Comparison of ENCODE assay signal across 19 cellular contexts in the genomic region with DNA sequence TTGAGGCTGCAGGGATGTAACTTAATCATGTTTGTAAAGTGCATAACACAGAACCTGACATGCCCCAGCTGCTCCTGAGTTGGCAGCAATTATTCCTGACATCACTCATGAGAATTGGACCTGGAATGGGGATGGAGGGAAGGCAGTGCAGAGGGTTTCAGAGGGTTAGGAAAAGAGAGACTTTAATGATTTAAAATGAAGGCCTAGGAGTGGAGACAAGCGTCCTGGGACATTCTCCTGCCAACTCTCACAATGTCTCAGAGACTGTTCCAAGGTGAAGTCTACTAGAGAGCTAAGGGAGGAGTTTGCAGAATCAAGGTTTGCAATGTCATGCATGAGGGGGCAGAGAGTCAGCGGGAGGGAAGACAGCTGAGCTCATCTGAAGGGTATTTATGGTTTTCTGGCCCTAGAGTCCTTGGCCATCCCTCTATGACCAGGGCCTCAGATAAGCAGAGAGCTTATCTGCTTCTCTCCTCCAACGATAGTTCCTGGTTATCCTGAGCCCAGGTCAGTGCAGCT. TPM values are rescaled to one million over a fixed set of nuclear protein-coding genes. Genes with fewer than 3 reads are reported as not detected.
DNase-seq lines count a peak whose midpoint lies in the region; ATAC-seq, FAIRE-seq and TF ChIP-seq lines count a peak whose summit lies in the region.
"Had no signal": no experiment of that assay in that cellular context is flagged by ENCODE, and none has a peak within 500 bp of the region (broad histone marks: within the 10 kb centered on the region; RNA-seq: fewer than 3 reads in every experiment).

No MANE protein-coding gene starts in this region.

- no peak for ATAC-seq in activated naive CD8-positive, alpha-beta T cell treated with anti-CD3 and anti-CD28 coated beads, Interleukin-2, amount 50 U/mL, for 24 hours
- ATAC-seq in HG02763 (IDR thresholded peaks at IDR 0.05; ENCODE audit: unreplicated experiment) = no peak
- no peak for ATAC-seq in HG03460 (IDR thresholded peaks at IDR 0.05; ENCODE audit: unreplicated experiment)
- ATAC-seq: activated CD8-positive, alpha-beta T cell treated with anti-CD3 and anti-CD28 coated beads, Interleukin-2, amount 10 ng/mL, durations not matched to agents 7 days and 5 days; esophagus mucosa; naive thymus-derived CD8-positive, alpha-beta T cell; psoas muscle had no signal

- peaks cover 4% of the 10 kb centered on the region for H3K27me3 Mint-ChIP-seq in activated naive CD8-positive, alpha-beta T cell treated with anti-CD3 and anti-CD28 coated beads, Interleukin-2, amount 50 U/mL, for 24 hours

- no peak overlapping the region for H3K4me3 Mint-ChIP-seq in activated naive CD8-positive, alpha-beta T cell treated with anti-CD3 and anti-CD28 coated beads, Interleukin-2, amount 50 U/mL, for 24 hours
- H3K4me3 Mint-ChIP-seq: activated CD8-positive, alpha-beta T cell treated with anti-CD3 and anti-CD28 coated beads, Interleukin-2, amount 10 ng/mL, durations not matched to agents 7 days and 5 days; CD4-positive, CD25-positive, alpha-beta regulatory T cell had no signal

- no peak overlapping the region for H3K27ac ChIP-seq in BLaER1
- H3K27ac ChIP-seq in adrenal gland = no peak overlapping the region
- H3K27ac ChIP-seq: ascending aorta, psoas muscle, SJCRH30 had no signal

- H3K27me3 ChIP-seq in BLaER1 (no peaks in the 10 kb centered on the region), adrenal gland (peaks cover under 1% of the 10 kb centered on the region)
- H3K27me3 ChIP-seq: ascending aorta, SJCRH30 had no signal

- H3K4me2 ChIP-seq in BLaER1 = peak overlapping the region; percentile 71

- no peaks in the 10 kb centered on the region for H3K9me3 Mint-ChIP-seq in activated naive CD8-positive, alpha-beta T cell treated with anti-CD3 and anti-CD28 coated beads, Interleukin-2, amount 50 U/mL, for 24 hours
- H3K9me3 Mint-ChIP-seq: CD4-positive, CD25-positive, alpha-beta regulatory T cell; naive thymus-derived CD8-positive, alpha-beta T cell had no signal

- H3K36me3 ChIP-seq in BLaER1 (no peaks in the 10 kb centered on the region), adrenal gland (replicated peaks in 1 of 2) (no peaks in the 10 kb centered on the region)
- H3K36me3 ChIP-seq: ascending aorta, SJCRH30 had no signal

- TF ChIP-seq CTCF in adrenal gland (IDR thresholded peaks at IDR 0.05) = no peak

- DNase-seq in GM18507 (ENCODE audit: extremely low spot score, insufficient read length, low read depth) = no peak
- DNase-seq in adrenal gland = peak in 4 of 7 donors; percentile 26 to 54 (median 46)
- peak; percentile 90 for DNase-seq in left kidney (ENCODE audit: low read depth, low spot score)
- no peak for DNase-seq in islet precursor cell
- no peak for DNase-seq in activated naive CD8-positive, alpha-beta T cell treated with anti-CD3 and anti-CD28 coated beads, Interleukin-2, amount 50 U/mL, for 24 hours
- DNase-seq: activated CD8-positive, alpha-beta T cell treated with anti-CD3 and anti-CD28 coated beads, Interleukin-2, amount 10 ng/mL, durations not matched to agents 7 days and 5 days; CD4-positive, CD25-positive, alpha-beta regulatory T cell; dermis blood vessel endothelial cell; naive thymus-derived CD8-positive, alpha-beta T cell; NK-92 treated with Interleukin-12 subunit alpha and Interleukin-12 subunit beta, amount 100 ng/mL, for 24 hours; psoas muscle; SJCRH30; stimulated activated CD4-positive, alpha-beta T cell treated with anti-CD3 and anti-CD28 coated beads, Interleukin-15, amount 100 ng/mL, for 24 hours had no signal

- H3K9me3 ChIP-seq in BLaER1 (no peaks in the 10 kb centered on the region), adrenal gland (replicated peaks in 1 of 3) (no peaks in the 10 kb centered on the region)
- H3K9me3 ChIP-seq: ascending aorta, psoas muscle, SJCRH30 had no signal

- intact Hi-C loops in adrenal gland (cut with DNase I) = loop anchor here in 1 of 2 donors (10.0 kb wide), 1 partner anchor 216 kb away; no protein-coding TSS in a partner anchor

- no peaks in the 10 kb centered on the region for H4K20me1 ChIP-seq in BLaER1

- H3K27ac Mint-ChIP-seq in activated naive CD8-positive, alpha-beta T cell treated with anti-CD3 and anti-CD28 coated beads, Interleukin-2, amount 50 U/mL, for 24 hours = no peak overlapping the region
- H3K27ac Mint-ChIP-seq: activated CD8-positive, alpha-beta T cell treated with anti-CD3 and anti-CD28 coated beads, Interleukin-2, amount 10 ng/mL, durations not matched to agents 7 days and 5 days; CD4-positive, CD25-positive, alpha-beta regulatory T cell had no signal

- H3K4me1 ChIP-seq in BLaER1 = peaks cover 69% of the 10 kb centered on the region
- peaks cover 4 to 10% of the 10 kb centered on the region in 2 donors for H3K4me1 ChIP-seq in adrenal gland (replicated peaks in 1 of 2)
- H3K4me1 ChIP-seq: ascending aorta, psoas muscle had no signal

- WGBS in adrenal gland, 4 donors = 21 to 31% (median 27%) methylated on average over 3 of the region's 3 CpGs

- no peak overlapping the region for H3K9ac ChIP-seq in BLaER1

- no peaks in the 10 kb centered on the region for H3K4me1 Mint-ChIP-seq in activated naive CD8-positive, alpha-beta T cell treated with anti-CD3 and anti-CD28 coated beads, Interleukin-2, amount 50 U/mL, for 24 hours
- H3K4me1 Mint-ChIP-seq: CD4-positive, CD25-positive, alpha-beta regulatory T cell had no signal

- no peaks in the 10 kb centered on the region for H3K36me3 Mint-ChIP-seq in activated naive CD8-positive, alpha-beta T cell treated with anti-CD3 and anti-CD28 coated beads, Interleukin-2, amount 50 U/mL, for 24 hours (ENCODE audit: low read depth)
- H3K36me3 Mint-ChIP-seq: CD4-positive, CD25-positive, alpha-beta regulatory T cell; naive thymus-derived CD8-positive, alpha-beta T cell had no signal

- FAIRE-seq in GM18507 (lab: Jason Lieb, UNC) = peak; percentile 45

- H3K4me3 ChIP-seq in BLaER1 = no peak overlapping the region
- no peak overlapping the region for H3K4me3 ChIP-seq in adrenal gland
- H3K4me3 ChIP-seq: ascending aorta, psoas muscle, SJCRH30 had no signal

- no peak for TF ChIP-seq POLR2A in adrenal gland (IDR thresholded peaks at IDR 0.05)

RNA-seq across cellular contexts. Expression of a gene that starts 36.9 kb away (rescaled TPM):
- not detected for total RNA-seq in adrenal gland
- not detected for polyA plus RNA-seq in adrenal gland
- total RNA-seq: activated CD8-positive, alpha-beta T cell treated with anti-CD3 and anti-CD28 coated beads, Interleukin-2, amount 10 ng/mL, durations not matched to agents 7 days and 5 days; ascending aorta; CD4-positive, CD25-positive, alpha-beta regulatory T cell; dermis blood vessel endothelial cell; esophagus mucosa; lower leg skin; naive thymus-derived CD8-positive, alpha-beta T cell; psoas muscle; SJCRH30 had no signal
- polyA plus RNA-seq: naive thymus-derived CD8-positive, alpha-beta T cell; psoas muscle had no signal

Comparison
In these comparisons a context has a peak if more than half of its experiments do, and no peak if none do; other contexts are left out.
1. DNase-seq: peak in adrenal gland (4 of 7) and left kidney (single experiment); none in GM18507 (single experiment), islet precursor cell (single experiment) and activated naive CD8-positive, alpha-beta T cell treated with anti-CD3 and anti-CD28 coated beads, Interleukin-2, amount 50 U/mL, for 24 hours (single experiment).